2 cellular contexts compared by ENCODE assay signal in genomic region chr13:112721198-112722104, GRCh38.
A peak's percentile ranks its signal among the peaks of the same experiment; 100 is the strongest.
TF ChIP-seq lines count a peak whose summit lies in the region.

No MANE protein-coding gene starts in this region.

TF ChIP-seq in HCT116, 20 proteins besides CTCF, POLR2A, EP300 and RAD21 (continued from another document):
- TF ChIP-seq, protein P1, sequence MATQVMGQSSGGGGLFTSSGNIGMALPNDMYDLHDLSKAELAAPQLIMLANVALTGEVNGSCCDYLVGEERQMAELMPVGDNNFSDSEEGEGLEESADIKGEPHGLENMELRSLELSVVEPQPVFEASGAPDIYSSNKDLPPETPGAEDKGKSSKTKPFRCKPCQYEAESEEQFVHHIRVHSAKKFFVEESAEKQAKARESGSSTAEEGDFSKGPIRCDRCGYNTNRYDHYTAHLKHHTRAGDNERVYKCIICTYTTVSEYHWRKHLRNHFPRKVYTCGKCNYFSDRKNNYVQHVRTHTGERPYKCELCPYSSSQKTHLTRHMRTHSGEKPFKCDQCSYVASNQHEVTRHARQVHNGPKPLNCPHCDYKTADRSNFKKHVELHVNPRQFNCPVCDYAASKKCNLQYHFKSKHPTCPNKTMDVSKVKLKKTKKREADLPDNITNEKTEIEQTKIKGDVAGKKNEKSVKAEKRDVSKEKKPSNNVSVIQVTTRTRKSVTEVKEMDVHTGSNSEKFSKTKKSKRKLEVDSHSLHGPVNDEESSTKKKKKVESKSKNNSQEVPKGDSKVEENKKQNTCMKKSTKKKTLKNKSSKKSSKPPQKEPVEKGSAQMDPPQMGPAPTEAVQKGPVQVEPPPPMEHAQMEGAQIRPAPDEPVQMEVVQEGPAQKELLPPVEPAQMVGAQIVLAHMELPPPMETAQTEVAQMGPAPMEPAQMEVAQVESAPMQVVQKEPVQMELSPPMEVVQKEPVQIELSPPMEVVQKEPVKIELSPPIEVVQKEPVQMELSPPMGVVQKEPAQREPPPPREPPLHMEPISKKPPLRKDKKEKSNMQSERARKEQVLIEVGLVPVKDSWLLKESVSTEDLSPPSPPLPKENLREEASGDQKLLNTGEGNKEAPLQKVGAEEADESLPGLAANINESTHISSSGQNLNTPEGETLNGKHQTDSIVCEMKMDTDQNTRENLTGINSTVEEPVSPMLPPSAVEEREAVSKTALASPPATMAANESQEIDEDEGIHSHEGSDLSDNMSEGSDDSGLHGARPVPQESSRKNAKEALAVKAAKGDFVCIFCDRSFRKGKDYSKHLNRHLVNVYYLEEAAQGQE (IDR thresholded peaks at IDR 0.05; ENCODE audit: low read depth): no peak
- TF ChIP-seq, protein P2, sequence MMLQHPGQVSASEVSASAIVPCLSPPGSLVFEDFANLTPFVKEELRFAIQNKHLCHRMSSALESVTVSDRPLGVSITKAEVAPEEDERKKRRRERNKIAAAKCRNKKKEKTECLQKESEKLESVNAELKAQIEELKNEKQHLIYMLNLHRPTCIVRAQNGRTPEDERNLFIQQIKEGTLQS (IDR thresholded peaks at IDR 0.05): no peak
- TF ChIP-seq ELF1 (IDR thresholded peaks at IDR 0.05; ENCODE audit: borderline replicate concordance, low read depth) (no peak), JUND (IDR thresholded peaks at IDR 0.05) (no peak), TCF7L2 (IDR thresholded peaks at IDR 0.05; ENCODE audit: borderline replicate concordance, extremely low read depth, insufficient read depth, insufficient read length) (no peak), EGR1 (IDR thresholded peaks at IDR 0.05; ENCODE audit: low read depth) (no peak), CEBPB (IDR thresholded peaks at IDR 0.05; ENCODE audit: low read depth) (no peak)

TF ChIP-seq in liver, 16 proteins besides CTCF, POLR2A, EP300 and RAD21 (continued from another document):
- TF ChIP-seq, protein P1 (IDR thresholded peaks at IDR 0.05): no peak
- peak; percentile 78 for TF ChIP-seq NR2F2 (IDR thresholded peaks at IDR 0.05)
TF ChIP-seq in liver: peak in this region for 2.
